In genomic region chr15:75225102-75225836, GRCh38 we compare ENCODE assay signal across 17 cellular contexts. TPM values are rescaled to one million over a fixed set of nuclear protein-coding genes. Genes with fewer than 3 reads are reported as not detected.
"Had no signal": no experiment of that assay in that cellular context is flagged by ENCODE, and none has a peak within 500 bp of the region (broad histone marks: within the 10 kb centered on the region; RNA-seq: fewer than 3 reads in every experiment).

No MANE protein-coding gene starts in this region.

RNA-seq across cellular contexts. Expression of gene GOLGA6C, which starts 32.9 kb away (rescaled TPM):
- total RNA-seq: heart left ventricle, kidney epithelial cell, left ventricle myocardium inferior, lung microvascular endothelial cell, mesenteric fat pad, mucosa of gallbladder, natural killer cell, omental fat pad, pancreas, suprapubic skin, ureter, vagina had no signal
- polyA plus RNA-seq: heart left ventricle, immature natural killer cell, pancreas, sigmoid colon, small intestine had no signal

RNA-seq across cellular contexts. Expression of gene GOLGA6D, which starts 57.4 kb away (rescaled TPM):
- total RNA-seq: heart left ventricle, kidney epithelial cell, left ventricle myocardium inferior, lung microvascular endothelial cell, mesenteric fat pad, natural killer cell, prostate gland, sigmoid colon, thoracic aorta, ureter, vagina had no signal
- polyA plus RNA-seq: heart left ventricle, immature natural killer cell, pancreas, sigmoid colon, small intestine had no signal
